Comparison of ENCODE assay signal across 9 cellular contexts in the genomic region with DNA sequence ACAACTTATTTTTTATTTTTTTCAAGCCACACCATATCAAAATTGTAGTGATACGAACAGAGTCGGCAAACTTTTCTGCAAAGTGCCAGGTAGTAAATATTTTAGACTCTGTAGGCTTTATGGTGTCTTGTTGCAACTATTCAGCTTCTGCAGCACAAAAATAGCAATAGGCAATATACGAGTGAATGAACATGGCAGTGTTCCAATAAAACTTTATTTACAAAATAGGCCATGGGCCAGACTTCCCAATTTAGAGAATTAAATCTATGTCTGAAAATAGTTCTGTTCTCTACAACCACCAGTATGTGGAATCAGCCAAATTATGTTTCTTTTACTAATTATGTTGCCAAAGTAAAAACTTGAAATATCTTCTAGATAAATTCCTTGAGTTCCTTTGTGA.
"Had no signal": no experiment of that assay in that cellular context is flagged by ENCODE, and none has a peak within 500 bp of the region (broad histone marks: within the 10 kb centered on the region; RNA-seq: fewer than 3 reads in every experiment).

No MANE protein-coding gene starts in this region.

- H3K4me3 Mint-ChIP-seq: HFFc6 had no signal

- H3K27ac Mint-ChIP-seq: HFFc6 had no signal

- H3K4me3 ChIP-seq: GM23248, HAP-1 had no signal

- H3K36me3 ChIP-seq: HAP-1 had no signal

- H3K9ac ChIP-seq: GM23248 had no signal

- H2AFZ ChIP-seq: GM23248 had no signal

- H3K4me1 ChIP-seq: HAP-1 had no signal

- ATAC-seq: HCT116 had no signal

- DNase-seq: GM23248, GOT3, H7, HFFc6, IMR-90, KG1 had no signal

- H3K9me3 ChIP-seq: HAP-1 had no signal

- H3K27ac ChIP-seq: GM23248, HL-60 had no signal
